Comparison of ENCODE assay signal across 1 cellular context in the genomic region with DNA sequence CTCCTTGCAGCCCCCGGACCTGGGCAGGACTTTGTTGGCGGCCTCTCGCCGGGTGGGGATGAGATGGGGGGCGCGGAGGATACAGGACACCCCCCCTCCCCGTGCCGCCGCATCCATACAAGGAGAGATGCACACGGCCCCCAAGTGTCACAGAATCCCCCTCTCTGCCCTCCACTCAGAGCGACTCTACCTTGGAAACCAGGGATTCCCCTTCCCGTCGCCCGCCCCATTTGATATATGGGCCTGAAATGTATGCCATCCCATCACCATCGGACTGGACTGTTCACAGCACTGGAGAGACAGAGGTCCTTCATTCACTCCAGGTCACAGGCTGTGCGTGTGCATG.
TF ChIP-seq lines count a peak whose summit lies in the region.

No MANE protein-coding gene starts in this region.

TF ChIP-seq in HepG2, 621 proteins besides CTCF, POLR2A, EP300 and RAD21:
- TF ChIP-seq, protein P1, sequence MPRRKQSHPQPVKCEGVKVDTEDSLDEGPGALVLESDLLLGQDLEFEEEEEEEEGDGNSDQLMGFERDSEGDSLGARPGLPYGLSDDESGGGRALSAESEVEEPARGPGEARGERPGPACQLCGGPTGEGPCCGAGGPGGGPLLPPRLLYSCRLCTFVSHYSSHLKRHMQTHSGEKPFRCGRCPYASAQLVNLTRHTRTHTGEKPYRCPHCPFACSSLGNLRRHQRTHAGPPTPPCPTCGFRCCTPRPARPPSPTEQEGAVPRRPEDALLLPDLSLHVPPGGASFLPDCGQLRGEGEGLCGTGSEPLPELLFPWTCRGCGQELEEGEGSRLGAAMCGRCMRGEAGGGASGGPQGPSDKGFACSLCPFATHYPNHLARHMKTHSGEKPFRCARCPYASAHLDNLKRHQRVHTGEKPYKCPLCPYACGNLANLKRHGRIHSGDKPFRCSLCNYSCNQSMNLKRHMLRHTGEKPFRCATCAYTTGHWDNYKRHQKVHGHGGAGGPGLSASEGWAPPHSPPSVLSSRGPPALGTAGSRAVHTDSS (CRISPR knock-in tag; conservative IDR thresholded peaks at IDR 0.05), result no peak
- no peak for TF ChIP-seq ZNF441 (CRISPR knock-in tag; IDR thresholded peaks at IDR 0.05; ENCODE audit: borderline replicate concordance)
- TF ChIP-seq KDM3A (CRISPR knock-in tag; IDR thresholded peaks at IDR 0.05; ENCODE audit: low read depth), result no peak
- no peak for TF ChIP-seq NCOA2 (CRISPR knock-in tag; IDR thresholded peaks at IDR 0.05)
- TF ChIP-seq ETV5 (CRISPR knock-in tag; IDR thresholded peaks at IDR 0.05; ENCODE audit: borderline replicate concordance), result no peak
- no peak for TF ChIP-seq MIXL1 (CRISPR knock-in tag; IDR thresholded peaks at IDR 0.05)
- TF ChIP-seq ZNF34 (CRISPR knock-in tag; IDR thresholded peaks at IDR 0.05; ENCODE audit: borderline replicate concordance), result no peak
- TF ChIP-seq, protein P2, sequence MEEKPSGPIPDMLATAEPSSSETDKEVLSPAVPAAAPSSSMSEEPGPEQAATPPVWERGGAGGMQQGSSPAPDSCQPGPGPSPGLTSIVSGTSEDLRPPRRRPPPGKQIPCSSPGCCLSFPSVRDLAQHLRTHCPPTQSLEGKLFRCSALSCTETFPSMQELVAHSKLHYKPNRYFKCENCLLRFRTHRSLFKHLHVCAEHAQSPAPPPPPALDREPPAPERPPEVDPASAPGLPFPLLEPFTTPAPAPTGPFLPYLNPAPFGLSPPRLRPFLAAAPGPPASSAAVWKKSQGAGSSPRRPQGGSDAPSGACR (CRISPR knock-in tag; IDR thresholded peaks at IDR 0.05), result no peak
- TF ChIP-seq, protein P3, sequence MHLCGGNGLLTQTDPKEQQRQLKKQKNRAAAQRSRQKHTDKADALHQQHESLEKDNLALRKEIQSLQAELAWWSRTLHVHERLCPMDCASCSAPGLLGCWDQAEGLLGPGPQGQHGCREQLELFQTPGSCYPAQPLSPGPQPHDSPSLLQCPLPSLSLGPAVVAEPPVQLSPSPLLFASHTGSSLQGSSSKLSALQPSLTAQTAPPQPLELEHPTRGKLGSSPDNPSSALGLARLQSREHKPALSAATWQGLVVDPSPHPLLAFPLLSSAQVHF (CRISPR knock-in tag; IDR thresholded peaks at IDR 0.05), result no peak
- TF ChIP-seq, protein P4, sequence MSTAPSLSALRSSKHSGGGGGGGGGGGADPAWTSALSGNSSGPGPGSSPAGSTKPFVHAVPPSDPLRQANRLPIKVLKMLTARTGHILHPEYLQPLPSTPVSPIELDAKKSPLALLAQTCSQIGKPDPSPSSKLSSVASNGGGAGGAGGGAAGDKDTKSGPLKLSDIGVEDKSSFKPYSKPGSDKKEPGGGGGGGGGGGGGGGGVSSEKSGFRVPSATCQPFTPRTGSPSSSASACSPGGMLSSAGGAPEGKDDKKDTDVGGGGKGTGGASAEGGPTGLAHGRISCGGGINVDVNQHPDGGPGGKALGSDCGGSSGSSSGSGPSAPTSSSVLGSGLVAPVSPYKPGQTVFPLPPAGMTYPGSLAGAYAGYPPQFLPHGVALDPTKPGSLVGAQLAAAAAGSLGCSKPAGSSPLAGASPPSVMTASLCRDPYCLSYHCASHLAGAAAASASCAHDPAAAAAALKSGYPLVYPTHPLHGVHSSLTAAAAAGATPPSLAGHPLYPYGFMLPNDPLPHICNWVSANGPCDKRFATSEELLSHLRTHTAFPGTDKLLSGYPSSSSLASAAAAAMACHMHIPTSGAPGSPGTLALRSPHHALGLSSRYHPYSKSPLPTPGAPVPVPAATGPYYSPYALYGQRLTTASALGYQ (CRISPR knock-in tag; IDR thresholded peaks at IDR 0.05), result no peak
- TF ChIP-seq ZSCAN31 (CRISPR knock-in tag; IDR thresholded peaks at IDR 0.05; ENCODE audit: low read depth), result no peak
- TF ChIP-seq, protein P5, sequence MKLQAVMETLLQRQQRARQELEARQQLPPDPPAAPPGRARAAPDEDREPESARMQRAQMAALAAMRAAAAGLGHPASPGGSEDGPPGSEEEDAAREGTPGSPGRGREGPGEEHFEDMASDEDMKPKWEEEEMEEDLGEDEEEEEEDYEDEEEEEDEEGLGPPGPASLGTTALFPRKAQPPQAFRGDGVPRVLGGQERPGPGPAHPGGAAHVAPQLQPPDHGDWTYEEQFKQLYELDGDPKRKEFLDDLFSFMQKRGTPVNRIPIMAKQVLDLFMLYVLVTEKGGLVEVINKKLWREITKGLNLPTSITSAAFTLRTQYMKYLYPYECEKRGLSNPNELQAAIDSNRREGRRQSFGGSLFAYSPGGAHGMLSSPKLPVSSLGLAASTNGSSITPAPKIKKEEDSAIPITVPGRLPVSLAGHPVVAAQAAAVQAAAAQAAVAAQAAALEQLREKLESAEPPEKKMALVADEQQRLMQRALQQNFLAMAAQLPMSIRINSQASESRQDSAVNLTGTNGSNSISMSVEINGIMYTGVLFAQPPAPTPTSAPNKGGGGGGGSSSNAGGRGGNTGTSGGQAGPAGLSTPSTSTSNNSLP (IDR thresholded peaks at IDR 0.05; ENCODE audit: low read depth, low read length), result no peak
- TF ChIP-seq, protein P6, sequence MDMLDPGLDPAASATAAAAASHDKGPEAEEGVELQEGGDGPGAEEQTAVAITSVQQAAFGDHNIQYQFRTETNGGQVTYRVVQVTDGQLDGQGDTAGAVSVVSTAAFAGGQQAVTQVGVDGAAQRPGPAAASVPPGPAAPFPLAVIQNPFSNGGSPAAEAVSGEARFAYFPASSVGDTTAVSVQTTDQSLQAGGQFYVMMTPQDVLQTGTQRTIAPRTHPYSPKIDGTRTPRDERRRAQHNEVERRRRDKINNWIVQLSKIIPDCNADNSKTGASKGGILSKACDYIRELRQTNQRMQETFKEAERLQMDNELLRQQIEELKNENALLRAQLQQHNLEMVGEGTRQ (IDR thresholded peaks at IDR 0.05; ENCODE audit: low read depth, low read length), result no peak
- TF ChIP-seq, protein P6 (CRISPR knock-in tag; IDR thresholded peaks at IDR 0.05; ENCODE audit: borderline replicate concordance), result no peak
- TF ChIP-seq ZNF850 (CRISPR knock-in tag; conservative IDR thresholded peaks at IDR 0.05), result no peak
- TF ChIP-seq, protein P7, sequence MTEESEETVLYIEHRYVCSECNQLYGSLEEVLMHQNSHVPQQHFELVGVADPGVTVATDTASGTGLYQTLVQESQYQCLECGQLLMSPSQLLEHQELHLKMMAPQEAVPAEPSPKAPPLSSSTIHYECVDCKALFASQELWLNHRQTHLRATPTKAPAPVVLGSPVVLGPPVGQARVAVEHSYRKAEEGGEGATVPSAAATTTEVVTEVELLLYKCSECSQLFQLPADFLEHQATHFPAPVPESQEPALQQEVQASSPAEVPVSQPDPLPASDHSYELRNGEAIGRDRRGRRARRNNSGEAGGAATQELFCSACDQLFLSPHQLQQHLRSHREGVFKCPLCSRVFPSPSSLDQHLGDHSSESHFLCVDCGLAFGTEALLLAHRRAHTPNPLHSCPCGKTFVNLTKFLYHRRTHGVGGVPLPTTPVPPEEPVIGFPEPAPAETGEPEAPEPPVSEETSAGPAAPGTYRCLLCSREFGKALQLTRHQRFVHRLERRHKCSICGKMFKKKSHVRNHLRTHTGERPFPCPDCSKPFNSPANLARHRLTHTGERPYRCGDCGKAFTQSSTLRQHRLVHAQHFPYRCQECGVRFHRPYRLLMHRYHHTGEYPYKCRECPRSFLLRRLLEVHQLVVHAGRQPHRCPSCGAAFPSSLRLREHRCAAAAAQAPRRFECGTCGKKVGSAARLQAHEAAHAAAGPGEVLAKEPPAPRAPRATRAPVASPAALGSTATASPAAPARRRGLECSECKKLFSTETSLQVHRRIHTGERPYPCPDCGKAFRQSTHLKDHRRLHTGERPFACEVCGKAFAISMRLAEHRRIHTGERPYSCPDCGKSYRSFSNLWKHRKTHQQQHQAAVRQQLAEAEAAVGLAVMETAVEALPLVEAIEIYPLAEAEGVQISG (CRISPR knock-in tag; IDR thresholded peaks at IDR 0.05), result no peak
- TF ChIP-seq, protein P8, sequence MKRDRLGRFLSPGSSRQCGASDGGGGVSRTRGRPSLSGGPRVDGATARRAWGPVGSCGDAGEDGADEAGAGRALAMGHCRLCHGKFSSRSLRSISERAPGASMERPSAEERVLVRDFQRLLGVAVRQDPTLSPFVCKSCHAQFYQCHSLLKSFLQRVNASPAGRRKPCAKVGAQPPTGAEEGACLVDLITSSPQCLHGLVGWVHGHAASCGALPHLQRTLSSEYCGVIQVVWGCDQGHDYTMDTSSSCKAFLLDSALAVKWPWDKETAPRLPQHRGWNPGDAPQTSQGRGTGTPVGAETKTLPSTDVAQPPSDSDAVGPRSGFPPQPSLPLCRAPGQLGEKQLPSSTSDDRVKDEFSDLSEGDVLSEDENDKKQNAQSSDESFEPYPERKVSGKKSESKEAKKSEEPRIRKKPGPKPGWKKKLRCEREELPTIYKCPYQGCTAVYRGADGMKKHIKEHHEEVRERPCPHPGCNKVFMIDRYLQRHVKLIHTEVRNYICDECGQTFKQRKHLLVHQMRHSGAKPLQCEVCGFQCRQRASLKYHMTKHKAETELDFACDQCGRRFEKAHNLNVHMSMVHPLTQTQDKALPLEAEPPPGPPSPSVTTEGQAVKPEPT (CRISPR knock-in tag; IDR thresholded peaks at IDR 0.05; ENCODE audit: low read depth), result no peak
- TF ChIP-seq, protein P9, sequence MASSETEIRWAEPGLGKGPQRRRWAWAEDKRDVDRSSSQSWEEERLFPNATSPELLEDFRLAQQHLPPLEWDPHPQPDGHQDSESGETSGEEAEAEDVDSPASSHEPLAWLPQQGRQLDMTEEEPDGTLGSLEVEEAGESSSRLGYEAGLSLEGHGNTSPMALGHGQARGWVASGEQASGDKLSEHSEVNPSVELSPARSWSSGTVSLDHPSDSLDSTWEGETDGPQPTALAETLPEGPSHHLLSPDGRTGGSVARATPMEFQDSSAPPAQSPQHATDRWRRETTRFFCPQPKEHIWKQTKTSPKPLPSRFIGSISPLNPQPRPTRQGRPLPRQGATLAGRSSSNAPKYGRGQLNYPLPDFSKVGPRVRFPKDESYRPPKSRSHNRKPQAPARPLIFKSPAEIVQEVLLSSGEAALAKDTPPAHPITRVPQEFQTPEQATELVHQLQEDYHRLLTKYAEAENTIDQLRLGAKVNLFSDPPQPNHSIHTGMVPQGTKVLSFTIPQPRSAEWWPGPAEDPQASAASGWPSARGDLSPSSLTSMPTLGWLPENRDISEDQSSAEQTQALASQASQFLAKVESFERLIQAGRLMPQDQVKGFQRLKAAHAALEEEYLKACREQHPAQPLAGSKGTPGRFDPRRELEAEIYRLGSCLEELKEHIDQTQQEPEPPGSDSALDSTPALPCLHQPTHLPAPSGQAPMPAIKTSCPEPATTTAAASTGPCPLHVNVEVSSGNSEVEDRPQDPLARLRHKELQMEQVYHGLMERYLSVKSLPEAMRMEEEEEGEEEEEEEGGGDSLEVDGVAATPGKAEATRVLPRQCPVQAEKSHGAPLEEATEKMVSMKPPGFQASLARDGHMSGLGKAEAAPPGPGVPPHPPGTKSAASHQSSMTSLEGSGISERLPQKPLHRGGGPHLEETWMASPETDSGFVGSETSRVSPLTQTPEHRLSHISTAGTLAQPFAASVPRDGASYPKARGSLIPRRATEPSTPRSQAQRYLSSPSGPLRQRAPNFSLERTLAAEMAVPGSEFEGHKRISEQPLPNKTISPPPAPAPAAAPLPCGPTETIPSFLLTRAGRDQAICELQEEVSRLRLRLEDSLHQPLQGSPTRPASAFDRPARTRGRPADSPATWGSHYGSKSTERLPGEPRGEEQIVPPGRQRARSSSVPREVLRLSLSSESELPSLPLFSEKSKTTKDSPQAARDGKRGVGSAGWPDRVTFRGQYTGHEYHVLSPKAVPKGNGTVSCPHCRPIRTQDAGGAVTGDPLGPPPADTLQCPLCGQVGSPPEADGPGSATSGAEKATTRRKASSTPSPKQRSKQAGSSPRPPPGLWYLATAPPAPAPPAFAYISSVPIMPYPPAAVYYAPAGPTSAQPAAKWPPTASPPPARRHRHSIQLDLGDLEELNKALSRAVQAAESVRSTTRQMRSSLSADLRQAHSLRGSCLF (CRISPR knock-in tag; IDR thresholded peaks at IDR 0.05; ENCODE audit: borderline replicate concordance), result no peak
- TF ChIP-seq KLF12 (CRISPR knock-in tag; IDR thresholded peaks at IDR 0.05; ENCODE audit: borderline replicate concordance), result no peak
- no peak for TF ChIP-seq ZBTB8A (CRISPR knock-in tag; IDR thresholded peaks at IDR 0.05; ENCODE audit: borderline replicate concordance, low read depth)
TF ChIP-seq in HepG2: peak in this region for 0.
